2 cellular contexts compared by ENCODE assay signal in genomic region chr18:9477509-9477908, GRCh38.
TF ChIP-seq lines count a peak whose summit lies in the region.

No MANE protein-coding gene starts in this region.

TF ChIP-seq in HepG2, 621 proteins besides CTCF, POLR2A, EP300 and RAD21 (continued from another document):
- TF ChIP-seq HINFP (CRISPR knock-in tag; IDR thresholded peaks at IDR 0.05; ENCODE audit: low read depth), result no peak
- TF ChIP-seq HOXA5 (CRISPR knock-in tag; IDR thresholded peaks at IDR 0.05), result no peak
- no peak for TF ChIP-seq ARNT2 (CRISPR knock-in tag; IDR thresholded peaks at IDR 0.05; ENCODE audit: low read depth)
- no peak for TF ChIP-seq ZNF839 (CRISPR knock-in tag; IDR thresholded peaks at IDR 0.05; ENCODE audit: borderline replicate concordance)
- no peak for TF ChIP-seq NFKB2 (CRISPR knock-in tag; IDR thresholded peaks at IDR 0.05; ENCODE audit: borderline replicate concordance)
- no peak for TF ChIP-seq NFE2L1 (CRISPR knock-in tag; IDR thresholded peaks at IDR 0.05; ENCODE audit: borderline replicate concordance)
- no peak for TF ChIP-seq SMYD3 (CRISPR knock-in tag; IDR thresholded peaks at IDR 0.05)
- no peak for TF ChIP-seq REPIN1 (CRISPR knock-in tag; IDR thresholded peaks at IDR 0.05; ENCODE audit: borderline replicate concordance, low read depth)
- no peak for TF ChIP-seq EZH2 (conservative IDR thresholded peaks at IDR 0.05; ENCODE audit: low read depth, low read length)

TF ChIP-seq in WTC11, 78 proteins besides CTCF, POLR2A, EP300 and RAD21 (continued from another document):
- no peak for TF ChIP-seq PREB (CRISPR knock-in tag; IDR thresholded peaks at IDR 0.05; ENCODE audit: borderline replicate concordance)
- no peak for TF ChIP-seq CREB1 (CRISPR knock-in tag; IDR thresholded peaks at IDR 0.05)
- no peak for TF ChIP-seq KAT7 (CRISPR knock-in tag; IDR thresholded peaks at IDR 0.05; ENCODE audit: borderline replicate concordance)
- no peak for TF ChIP-seq RORB (CRISPR knock-in tag; IDR thresholded peaks at IDR 0.05)
- no peak for TF ChIP-seq ZNF263 (CRISPR knock-in tag; IDR thresholded peaks at IDR 0.05; ENCODE audit: low read depth)
- no peak for TF ChIP-seq GRHL2 (CRISPR knock-in tag; IDR thresholded peaks at IDR 0.05; ENCODE audit: insufficient replicate concordance, severe bottlenecking)
- TF ChIP-seq HMGXB4 (CRISPR knock-in tag; IDR thresholded peaks at IDR 0.05), result no peak
- TF ChIP-seq JAZF1 (CRISPR knock-in tag; IDR thresholded peaks at IDR 0.05), result no peak
- no peak for TF ChIP-seq SMAD3 (CRISPR knock-in tag; IDR thresholded peaks at IDR 0.05; ENCODE audit: borderline replicate concordance)
